ENCODE assay signal across 8 cellular contexts in genomic region chr15:98648654-98649537, GRCh38. TPM values are rescaled to one million over a fixed set of nuclear protein-coding genes. Genes with fewer than 3 reads are reported as not detected.
DNase-seq lines count a peak whose midpoint lies in the region; ATAC-seq, FAIRE-seq and TF ChIP-seq lines count a peak whose summit lies in the region.

No MANE protein-coding gene starts in this region.

- no peaks in the 10 kb centered on the region for H3K36me3 ChIP-seq in BLaER1
- no peaks in the 10 kb centered on the region for H3K36me3 ChIP-seq in skeletal muscle satellite cell (ENCODE audit: insufficient read depth, low read length)

- H3K4me3 Mint-ChIP-seq in brain: peak overlapping the region; percentile 88 to 94 (median 91)

- H3K4me1 Mint-ChIP-seq in brain: peaks cover 38% of the 10 kb centered on the region

- peaks cover 44% of the 10 kb centered on the region for H3K27me3 Mint-ChIP-seq in brain

- H3K27ac Mint-ChIP-seq in brain: peak overlapping the region; percentile 85 to 98 (median 97)

- no peaks in the 10 kb centered on the region for H3K27me3 ChIP-seq in BLaER1
- peaks cover 33% of the 10 kb centered on the region for H3K27me3 ChIP-seq in skeletal muscle satellite cell (ENCODE audit: control insufficient read depth, insufficient read depth, low read length)

- peak overlapping the region; percentile 99 for H3K9ac ChIP-seq in BLaER1
- peak overlapping the region; percentile 94 for H3K9ac ChIP-seq in skeletal muscle satellite cell (ENCODE audit: low read depth, low read length)

- no peaks in the 10 kb centered on the region for H3K36me3 Mint-ChIP-seq in brain

- H3K4me2 ChIP-seq in BLaER1: peak overlapping the region; percentile 93
- H3K4me2 ChIP-seq in skeletal muscle satellite cell (ENCODE audit: low read length): peak overlapping the region; percentile 97

- H3K4me3 ChIP-seq in BLaER1 (peak overlapping the region; percentile 99), iPS-18c (ENCODE audit: insufficient read depth, low read depth, low read length) (peak overlapping the region; percentile 82), skeletal muscle satellite cell (ENCODE audit: low read length) (peak overlapping the region; percentile 94)

- H3K27ac ChIP-seq in BLaER1: peak overlapping the region; percentile 97

- FAIRE-seq in GM19239 (lab: Jason Lieb, UNC): no peak

- H3K9me3 ChIP-seq in BLaER1 (no peaks in the 10 kb centered on the region), iPS-18c (ENCODE audit: control insufficient read depth, insufficient read depth, low read length) (no peaks in the 10 kb centered on the region), skeletal muscle satellite cell (replicated peaks; ENCODE audit: low read length) (no peaks in the 10 kb centered on the region)

- H4K20me1 ChIP-seq in BLaER1: peaks cover 41% of the 10 kb centered on the region

- DNase-seq in GM19239 (ENCODE audit: insufficient read length, low spot score) (peak; percentile 48), SW480 (ENCODE audit: low spot score) (peak; percentile 62), SIG-M5 (lab: John Stamatoyannopoulos, UW) (no peak)

- H3K9me3 Mint-ChIP-seq in brain: peaks cover 0 to 7% (median 0%) of the 10 kb centered on the region in 5 experiments

- TF ChIP-seq CTCF in brain (conservative IDR thresholded peaks at IDR 0.05): no peak

- peaks cover 27% of the 10 kb centered on the region for H3K4me1 ChIP-seq in BLaER1
- H3K4me1 ChIP-seq in skeletal muscle satellite cell (ENCODE audit: control insufficient read depth, insufficient read depth, low read length): peaks cover 30% of the 10 kb centered on the region

- ATAC-seq in HG03342 (IDR thresholded peaks at IDR 0.05; ENCODE audit: unreplicated experiment): peak; percentile 17

RNA-seq across cellular contexts. Expression of gene IGF1R, which starts 0.6 kb away (rescaled TPM):
- 11.4 TPM for polyA plus RNA-seq in brain (ENCODE audit: insufficient read depth, low read depth, low replicate concordance)
- total RNA-seq in skeletal muscle satellite cell (2012; rRNA removed): 11.2 and 25.3 TPM in 2 replicates
